In genomic region chr5:94102849-94103248, GRCh38 we compare ENCODE assay signal across 20 cellular contexts.
DNase-seq lines count a peak whose midpoint lies in the region; ATAC-seq and TF ChIP-seq lines count a peak whose summit lies in the region.
"Had no signal": no experiment of that assay in that cellular context is flagged by ENCODE, and none has a peak within 500 bp of the region (broad histone marks: within the 10 kb centered on the region; RNA-seq: fewer than 3 reads in every experiment).

No MANE protein-coding gene starts in this region.

- peak overlapping the region; percentile 14 for H3K27ac Mint-ChIP-seq in activated T-cell treated with anti-CD3 and anti-CD28 coated beads, Interleukin-2, amount 50 U/mL, for 72 hours
- peak overlapping the region; percentile 68 for H3K27ac Mint-ChIP-seq in activated T-helper 17 cell treated with anti-CD3 and anti-CD28 coated beads, Interleukin-2, amount 50 U/mL, for 72 hours
- H3K27ac Mint-ChIP-seq in stimulated activated effector memory CD8-positive, alpha-beta T cell treated with anti-CD3 and anti-CD28 coated beads, Interleukin-12 subunit alpha, Interleukin-12 subunit beta, amount 100 ng/mL, for 72 hours = peak overlapping the region; percentile 3
- H3K27ac Mint-ChIP-seq: CD4-positive, alpha-beta T cell had no signal

- TF ChIP-seq POLR2A in tibial nerve (IDR thresholded peaks at IDR 0.05) = no peak

- no peaks in the 10 kb centered on the region for H3K36me3 ChIP-seq in tibial nerve
- H3K36me3 ChIP-seq: HAP-1 had no signal

- WGBS in tibial nerve, 2 donors = 78 to 79% methylated on average over 1 of the region's 1 CpG

- TF ChIP-seq CTCF in tibial nerve (IDR thresholded peaks at IDR 0.05) = no peak

- peaks cover 19 to 24% of the 10 kb centered on the region in 2 donors for H3K9me3 Mint-ChIP-seq in activated T-cell treated with anti-CD3 and anti-CD28 coated beads, Interleukin-2, amount 50 U/mL, for 72 hours
- peaks cover 15% of the 10 kb centered on the region for H3K9me3 Mint-ChIP-seq in activated T-helper 17 cell treated with anti-CD3 and anti-CD28 coated beads, Interleukin-2, amount 50 U/mL, for 72 hours
- peaks cover 13% of the 10 kb centered on the region for H3K9me3 Mint-ChIP-seq in stimulated activated effector memory CD8-positive, alpha-beta T cell treated with anti-CD3 and anti-CD28 coated beads, Interleukin-12 subunit alpha, Interleukin-12 subunit beta, amount 100 ng/mL, for 72 hours

- no peak for TF ChIP-seq EP300 in tibial nerve (IDR thresholded peaks at IDR 0.05)

- no peak overlapping the region for H3K4me3 ChIP-seq in tibial nerve
- H3K4me3 ChIP-seq: A549, HAP-1 had no signal

- no peaks in the 10 kb centered on the region for H3K4me1 ChIP-seq in tibial nerve
- H3K4me1 ChIP-seq: A549, HAP-1 had no signal

- no peaks in the 10 kb centered on the region for H3K27me3 ChIP-seq in tibial nerve

- H3K4me1 Mint-ChIP-seq in activated T-cell treated with anti-CD3 and anti-CD28 coated beads, Interleukin-2, amount 50 U/mL, for 72 hours (ENCODE audit: low read depth) = peaks cover 33% of the 10 kb centered on the region
- H3K4me1 Mint-ChIP-seq in activated T-helper 17 cell treated with anti-CD3 and anti-CD28 coated beads, Interleukin-2, amount 50 U/mL, for 72 hours = peaks cover 47% of the 10 kb centered on the region
- peaks cover 79% of the 10 kb centered on the region for H3K4me1 Mint-ChIP-seq in stimulated activated effector memory CD8-positive, alpha-beta T cell treated with anti-CD3 and anti-CD28 coated beads, Interleukin-12 subunit alpha, Interleukin-12 subunit beta, amount 100 ng/mL, for 72 hours

- no peaks in the 10 kb centered on the region for H3K27me3 Mint-ChIP-seq in activated T-cell treated with anti-CD3 and anti-CD28 coated beads, Interleukin-2, amount 50 U/mL, for 72 hours (ENCODE audit: low read depth)
- no peaks in the 10 kb centered on the region for H3K27me3 Mint-ChIP-seq in activated T-helper 17 cell treated with anti-CD3 and anti-CD28 coated beads, Interleukin-2, amount 50 U/mL, for 72 hours
- H3K27me3 Mint-ChIP-seq: CD4-positive, alpha-beta T cell had no signal

- peaks cover 34 to 48% of the 10 kb centered on the region in 2 donors for H3K36me3 Mint-ChIP-seq in activated T-cell treated with anti-CD3 and anti-CD28 coated beads, Interleukin-2, amount 50 U/mL, for 72 hours (ENCODE audit: insufficient read depth in 2 of 2)
- H3K36me3 Mint-ChIP-seq in activated T-helper 17 cell treated with anti-CD3 and anti-CD28 coated beads, Interleukin-2, amount 50 U/mL, for 72 hours (ENCODE audit: low read depth) = peaks cover 25% of the 10 kb centered on the region
- peaks cover 13% of the 10 kb centered on the region for H3K36me3 Mint-ChIP-seq in stimulated activated effector memory CD8-positive, alpha-beta T cell treated with anti-CD3 and anti-CD28 coated beads, Interleukin-12 subunit alpha, Interleukin-12 subunit beta, amount 100 ng/mL, for 72 hours

- no peak overlapping the region for H3K27ac ChIP-seq in tibial nerve
- H3K27ac ChIP-seq: A549 had no signal

- DNase-seq in activated T-cell treated with anti-CD3 and anti-CD28 coated beads, Interleukin-2, amount 50 U/mL, for 72 hours = no peak
- no peak for DNase-seq in activated T-cell treated with anti-CD3 and anti-CD28 coated beads for 4 hours
- peak; percentile 90 for DNase-seq in NCI-H2029 treated with DMSO at 0.1 percent for 48 hours (lab: John Stamatoyannopoulos, UW)
- no peak for DNase-seq in stimulated activated effector memory CD8-positive, alpha-beta T cell treated with anti-CD3 and anti-CD28 coated beads, Interleukin-12 subunit alpha, Interleukin-12 subunit beta, amount 100 ng/mL, for 72 hours (ENCODE audit: low spot score in 2 of 2)
- DNase-seq in tibial nerve (ENCODE audit: low spot score in 2 of 2) = no peak
- DNase-seq in NCI-H1436 (lab: John Stamatoyannopoulos, UW) = no peak
- DNase-seq: CD4-positive, alpha-beta T cell; DND-41; Kasumi-1; NCI-H1105; NCI-H187 treated with DMSO at 0.1 percent for 48 hours; NCI-H2171 treated with DMSO at 0.1 percent for 48 hours; NK-92 treated with Interleukin-12 subunit alpha and Interleukin-12 subunit beta, amount 100 ng/mL, for 24 hours; Right ventricle myocardium superior; SW 1271; T-helper 2 cell had no signal

- peaks cover 0 to 22% (median 3%) of the 10 kb centered on the region in 4 donors for H3K9me3 ChIP-seq in tibial nerve
- H3K9me3 ChIP-seq: HAP-1 had no signal

- no peak for ATAC-seq in activated T-cell treated with anti-CD3 and anti-CD28 coated beads, Interleukin-2, amount 50 U/mL, for 72 hours (replicated peaks in 1 of 2)
- no peak for ATAC-seq in activated T-helper 17 cell treated with anti-CD3 and anti-CD28 coated beads, Interleukin-2, amount 50 U/mL, for 72 hours (replicated peaks)
- ATAC-seq in stimulated activated effector memory CD8-positive, alpha-beta T cell treated with anti-CD3 and anti-CD28 coated beads, Interleukin-12 subunit alpha, Interleukin-12 subunit beta, amount 100 ng/mL, for 72 hours = no peak
- no peak for ATAC-seq in HG02763 (IDR thresholded peaks at IDR 0.05; ENCODE audit: unreplicated experiment)
- ATAC-seq: A549 had no signal

- peak overlapping the region in 1 of 2 donors; percentile 9 for H3K4me3 Mint-ChIP-seq in activated T-cell treated with anti-CD3 and anti-CD28 coated beads, Interleukin-2, amount 50 U/mL, for 72 hours
- H3K4me3 Mint-ChIP-seq in activated T-helper 17 cell treated with anti-CD3 and anti-CD28 coated beads, Interleukin-2, amount 50 U/mL, for 72 hours = no peak overlapping the region
- H3K4me3 Mint-ChIP-seq in stimulated activated effector memory CD8-positive, alpha-beta T cell treated with anti-CD3 and anti-CD28 coated beads, Interleukin-12 subunit alpha, Interleukin-12 subunit beta, amount 100 ng/mL, for 72 hours = no peak overlapping the region
- H3K4me3 Mint-ChIP-seq: CD4-positive, alpha-beta T cell had no signal

Comparison
In these comparisons a context has a peak if more than half of its experiments do, and no peak if none do; other contexts are left out.
1. H3K27ac Mint-ChIP-seq: peak in every context shown above with its lines; median percentile 68 in activated T-helper 17 cell treated with anti-CD3 and anti-CD28 coated beads, Interleukin-2, amount 50 U/mL, for 72 hours; 14 in activated T-cell treated with anti-CD3 and anti-CD28 coated beads, Interleukin-2, amount 50 U/mL, for 72 hours; 3 in stimulated activated effector memory CD8-positive, alpha-beta T cell treated with anti-CD3 and anti-CD28 coated beads, Interleukin-12 subunit alpha, Interleukin-12 subunit beta, amount 100 ng/mL, for 72 hours.